Comparison of ENCODE assay signal across 1 cellular context in the genomic region with DNA sequence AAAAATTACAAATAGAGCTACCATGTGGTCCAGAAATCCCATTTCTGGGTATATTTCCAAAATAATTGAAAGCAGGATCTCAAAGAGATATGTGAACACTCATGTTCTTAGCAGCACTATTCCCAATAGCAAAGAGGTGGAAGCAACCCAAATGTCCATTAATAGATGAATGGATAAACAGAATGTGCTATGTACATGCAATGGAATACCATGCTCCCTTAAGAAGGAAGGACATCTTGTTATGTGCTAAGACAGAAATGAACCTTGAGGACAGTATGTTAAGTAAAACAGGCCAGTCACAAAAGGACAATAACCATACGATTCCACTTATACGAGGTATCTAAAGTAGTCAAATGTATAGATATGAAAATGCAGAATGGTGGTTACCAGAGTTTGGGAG.
TF ChIP-seq lines count a peak whose summit lies in the region.

No MANE protein-coding gene starts in this region.

TF ChIP-seq in IMR-90, 13 proteins besides CTCF, POLR2A, EP300 and RAD21:
- no peak for TF ChIP-seq NFE2L2 (IDR thresholded peaks at IDR 0.05; ENCODE audit: low read depth, low read length)
- no peak for TF ChIP-seq CEBPB (IDR thresholded peaks at IDR 0.05; ENCODE audit: low read depth, low read length)
- no peak for TF ChIP-seq RCOR1 (IDR thresholded peaks at IDR 0.05; ENCODE audit: insufficient replicate concordance, low read length)
- no peak for TF ChIP-seq USF2 (IDR thresholded peaks at IDR 0.05; ENCODE audit: low read depth, low read length)
- TF ChIP-seq CHD1 (IDR thresholded peaks at IDR 0.05; ENCODE audit: low read depth, low read length), result no peak
- TF ChIP-seq, protein P1, sequence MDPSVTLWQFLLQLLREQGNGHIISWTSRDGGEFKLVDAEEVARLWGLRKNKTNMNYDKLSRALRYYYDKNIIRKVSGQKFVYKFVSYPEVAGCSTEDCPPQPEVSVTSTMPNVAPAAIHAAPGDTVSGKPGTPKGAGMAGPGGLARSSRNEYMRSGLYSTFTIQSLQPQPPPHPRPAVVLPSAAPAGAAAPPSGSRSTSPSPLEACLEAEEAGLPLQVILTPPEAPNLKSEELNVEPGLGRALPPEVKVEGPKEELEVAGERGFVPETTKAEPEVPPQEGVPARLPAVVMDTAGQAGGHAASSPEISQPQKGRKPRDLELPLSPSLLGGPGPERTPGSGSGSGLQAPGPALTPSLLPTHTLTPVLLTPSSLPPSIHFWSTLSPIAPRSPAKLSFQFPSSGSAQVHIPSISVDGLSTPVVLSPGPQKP (IDR thresholded peaks at IDR 0.05; ENCODE audit: borderline replicate concordance, low read depth, low read length), result no peak
